In genomic region chr19:3766520-3766919, GRCh38 we compare ENCODE assay signal across 17 cellular contexts. TPM values are rescaled to one million over a fixed set of nuclear protein-coding genes. Genes with fewer than 3 reads are reported as not detected.
DNase-seq lines count a peak whose midpoint lies in the region; ATAC-seq and TF ChIP-seq lines count a peak whose summit lies in the region.
"Had no signal": no experiment of that assay in that cellular context is flagged by ENCODE, and none has a peak within 500 bp of the region (broad histone marks: within the 10 kb centered on the region; RNA-seq: fewer than 3 reads in every experiment).

No MANE protein-coding gene starts in this region.

- intact Hi-C loops in uterus (cut with DNase I; ENCODE audit: low total_unique reads): no loop called here
- intact Hi-C loops in CD8-positive, alpha-beta T cell (cut with DNase I, micrococcal nuclease): loop anchor here (10.0 kb wide), 3 partner anchors 732 to 982 kb away; partner anchors contain the start of genes SGTA (in 2 of the 2), THOP1 (in 2 of the 2) and DPP9 (in 1 of the 2)

- POLR2A ChIA-PET in activated CD4-positive, alpha-beta T cell treated with anti-CD3 and anti-CD28 coated beads, Interleukin-2, amount 10 ng/mL, durations not matched to agents 7 days and 5 days (lab: Charles Lee): no interaction called here
- POLR2A ChIA-PET in CD8-positive, alpha-beta T cell (lab: Charles Lee): no interaction called here

- H3K36me3 ChIP-seq in uterus: no peaks in the 10 kb centered on the region
- H3K36me3 ChIP-seq in CD8-positive, alpha-beta T cell (ENCODE audit: insufficient read depth, low read length): peaks cover 25% of the 10 kb centered on the region

- H3K4me1 Mint-ChIP-seq in activated CD4-positive, alpha-beta T cell treated with anti-CD3 and anti-CD28 coated beads, Interleukin-2, amount 10 ng/mL, durations not matched to agents 7 days and 5 days: peaks cover 29% of the 10 kb centered on the region
- peaks cover 28% of the 10 kb centered on the region for H3K4me1 Mint-ChIP-seq in activated naive CD4-positive, alpha-beta T cell treated with anti-CD3 and anti-CD28 coated beads, Interleukin-2, amount 10 ng/mL, durations not matched to agents 7 days and 5 days
- peaks cover 22% of the 10 kb centered on the region for H3K4me1 Mint-ChIP-seq in CD8-positive, alpha-beta T cell (ENCODE audit: low read depth)

- ATAC-seq in CD8-positive, alpha-beta T cell: no peak
- ATAC-seq: HCT116 had no signal

- H3K27me3 ChIP-seq in uterus: no peaks in the 10 kb centered on the region
- no peaks in the 10 kb centered on the region for H3K27me3 ChIP-seq in CD8-positive, alpha-beta T cell (ENCODE audit: insufficient read depth, low read length)

- no peak for TF ChIP-seq CTCF in uterus (IDR thresholded peaks at IDR 0.05)
- TF ChIP-seq CTCF in CD8-positive, alpha-beta T cell (IDR thresholded peaks at IDR 0.05): no peak

- H3K4me3 ChIP-seq in uterus: no peak overlapping the region
- H3K4me3 ChIP-seq in CD8-positive, alpha-beta T cell (ENCODE audit: low read depth, low read length): no peak overlapping the region

- H3K27ac ChIP-seq in uterus: no peak overlapping the region
- no peak overlapping the region for H3K27ac ChIP-seq in CD8-positive, alpha-beta T cell (ENCODE audit: low read depth, low read length)

- peaks cover 23% of the 10 kb centered on the region for H3K36me3 Mint-ChIP-seq in activated CD4-positive, alpha-beta T cell treated with anti-CD3 and anti-CD28 coated beads, Interleukin-2, amount 10 ng/mL, durations not matched to agents 7 days and 5 days (ENCODE audit: low read depth)
- H3K36me3 Mint-ChIP-seq in activated naive CD4-positive, alpha-beta T cell treated with anti-CD3 and anti-CD28 coated beads, Interleukin-2, amount 10 ng/mL, durations not matched to agents 7 days and 5 days: peaks cover 21% of the 10 kb centered on the region
- peaks cover 36% of the 10 kb centered on the region for H3K36me3 Mint-ChIP-seq in CD8-positive, alpha-beta T cell

- peak; percentile 38 for DNase-seq in activated CD4-positive, alpha-beta T cell treated with anti-CD3 and anti-CD28 coated beads, Interleukin-2, amount 10 ng/mL, durations not matched to agents 7 days and 5 days
- DNase-seq in activated CD4-positive, alpha-beta T cell treated with anti-CD3 and anti-CD28 coated beads, Interleukin-2, amount 50 U/mL, for 4 hours: no peak
- DNase-seq in activated naive CD4-positive, alpha-beta T cell treated with anti-CD3 and anti-CD28 coated beads, Interleukin-2, amount 10 ng/mL, durations not matched to agents 7 days and 5 days: peak; percentile 45
- peak; percentile 38 for DNase-seq in stimulated activated CD8-positive, alpha-beta memory T cell treated with anti-CD3 and anti-CD28 coated beads, Interleukin-4, amount 100 ng/mL, for 48 hours
- DNase-seq in uterus: no peak
- no peak for DNase-seq in CD8-positive, alpha-beta T cell
- DNase-seq: amniotic stem cell; Caco-2; immature natural killer cell; mammary epithelial cell; NCI-H146; NCI-H345; stimulated activated CD4-positive, alpha-beta T cell treated with anti-CD3 and anti-CD28 coated beads, Interleukin-4, amount 100 ng/mL, for 24 hours had no signal

- CTCF ChIA-PET in activated CD4-positive, alpha-beta T cell treated with anti-CD3 and anti-CD28 coated beads, Interleukin-2, amount 10 ng/mL, durations not matched to agents 7 days and 5 days (lab: Charles Lee): interaction anchor here (2.1 kb wide), 1 partner anchor 55 kb away, joined by 5 read pairs; no protein-coding TSS in a partner anchor
- CTCF ChIA-PET in activated naive CD4-positive, alpha-beta T cell treated with anti-CD3 and anti-CD28 coated beads, Interleukin-2, amount 10 ng/mL, durations not matched to agents 7 days and 5 days (lab: Charles Lee): no interaction called here
- CTCF ChIA-PET in CD8-positive, alpha-beta T cell (lab: Charles Lee): interaction anchor here (5.8 kb wide), 1 partner anchor 55 kb away, joined by 35 read pairs; no protein-coding TSS in a partner anchor

- peak overlapping the region; percentile 55 for H3K4me3 Mint-ChIP-seq in activated CD4-positive, alpha-beta T cell treated with anti-CD3 and anti-CD28 coated beads, Interleukin-2, amount 10 ng/mL, durations not matched to agents 7 days and 5 days
- peak overlapping the region; percentile 67 for H3K4me3 Mint-ChIP-seq in activated naive CD4-positive, alpha-beta T cell treated with anti-CD3 and anti-CD28 coated beads, Interleukin-2, amount 10 ng/mL, durations not matched to agents 7 days and 5 days
- H3K4me3 Mint-ChIP-seq in CD8-positive, alpha-beta T cell: no peak overlapping the region
- H3K4me3 Mint-ChIP-seq: immature natural killer cell had no signal

- no peaks in the 10 kb centered on the region for H3K9me3 Mint-ChIP-seq in activated CD4-positive, alpha-beta T cell treated with anti-CD3 and anti-CD28 coated beads, Interleukin-2, amount 10 ng/mL, durations not matched to agents 7 days and 5 days
- H3K9me3 Mint-ChIP-seq in activated naive CD4-positive, alpha-beta T cell treated with anti-CD3 and anti-CD28 coated beads, Interleukin-2, amount 10 ng/mL, durations not matched to agents 7 days and 5 days: no peaks in the 10 kb centered on the region
- H3K9me3 Mint-ChIP-seq in CD8-positive, alpha-beta T cell: no peaks in the 10 kb centered on the region

- H3K9me3 ChIP-seq in uterus: no peaks in the 10 kb centered on the region
- no peaks in the 10 kb centered on the region for H3K9me3 ChIP-seq in CD8-positive, alpha-beta T cell (ENCODE audit: low read length)
- H3K9me3 ChIP-seq: Caco-2 had no signal

- H3K27me3 Mint-ChIP-seq in activated CD4-positive, alpha-beta T cell treated with anti-CD3 and anti-CD28 coated beads, Interleukin-2, amount 10 ng/mL, durations not matched to agents 7 days and 5 days: no peaks in the 10 kb centered on the region
- peaks cover 6% of the 10 kb centered on the region for H3K27me3 Mint-ChIP-seq in activated naive CD4-positive, alpha-beta T cell treated with anti-CD3 and anti-CD28 coated beads, Interleukin-2, amount 10 ng/mL, durations not matched to agents 7 days and 5 days
- H3K27me3 Mint-ChIP-seq in CD8-positive, alpha-beta T cell (ENCODE audit: low read depth): no peaks in the 10 kb centered on the region

- peak overlapping the region; percentile 87 for H3K27ac Mint-ChIP-seq in activated CD4-positive, alpha-beta T cell treated with anti-CD3 and anti-CD28 coated beads, Interleukin-2, amount 10 ng/mL, durations not matched to agents 7 days and 5 days
- H3K27ac Mint-ChIP-seq in activated naive CD4-positive, alpha-beta T cell treated with anti-CD3 and anti-CD28 coated beads, Interleukin-2, amount 10 ng/mL, durations not matched to agents 7 days and 5 days: peak overlapping the region; percentile 85
- H3K27ac Mint-ChIP-seq in CD8-positive, alpha-beta T cell: no peak overlapping the region

- TF ChIP-seq POLR2A in uterus (IDR thresholded peaks at IDR 0.05): no peak

- H3K4me1 ChIP-seq in uterus: no peaks in the 10 kb centered on the region
- H3K4me1 ChIP-seq in CD8-positive, alpha-beta T cell (ENCODE audit: insufficient read depth, low read length): peaks cover 19% of the 10 kb centered on the region

RNA-seq across cellular contexts. Expression of gene MRPL54, which starts 4.0 kb away (rescaled TPM):
- 10 to 100 TPM; 78.4 to 81.3 TPM for total RNA-seq in activated CD4-positive, alpha-beta T cell treated with anti-CD3 and anti-CD28 coated beads, Interleukin-2, amount 10 ng/mL, durations not matched to agents 7 days and 5 days
- total RNA-seq in uterus: 100 to 1,000 TPM in 1 of 4 donors, 10 to 100 TPM in 3; 14.4 to 196 (median 40.0) TPM
- 10 to 100 TPM; 72.5 to 78.0 TPM for total RNA-seq in CD8-positive, alpha-beta T cell

RNA-seq across cellular contexts. Expression of gene APBA3, which starts 5.0 kb away (rescaled TPM):
- 10 to 100 TPM; 45.8 to 46.2 TPM for total RNA-seq in activated CD4-positive, alpha-beta T cell treated with anti-CD3 and anti-CD28 coated beads, Interleukin-2, amount 10 ng/mL, durations not matched to agents 7 days and 5 days
- total RNA-seq in uterus: 10 to 100 TPM; 14.1 to 52.6 (median 27.4) TPM
- 10 to 100 TPM; 48.8 to 51.6 TPM for total RNA-seq in CD8-positive, alpha-beta T cell

RNA-seq across cellular contexts. Expression of gene RAX2, which starts 5.5 kb away (rescaled TPM):
- not detected for total RNA-seq in activated CD4-positive, alpha-beta T cell treated with anti-CD3 and anti-CD28 coated beads, Interleukin-2, amount 10 ng/mL, durations not matched to agents 7 days and 5 days
- total RNA-seq in uterus: 1 to 10 TPM in 1 of 4 donors, under 1 TPM in 1, not detected in 2; 0.14 to 4.3 TPM
- total RNA-seq in CD8-positive, alpha-beta T cell: not detected
- total RNA-seq: A673; activated CD8-positive, alpha-beta memory T cell treated with anti-CD3 and anti-CD28 coated beads for 36 hours; Caco-2; mammary epithelial cell; osteoblast had no signal

RNA-seq across cellular contexts. Expression of gene MATK, which starts 19.7 kb away (rescaled TPM):
- 10 to 100 TPM; 14.8 to 18.3 TPM for total RNA-seq in activated CD4-positive, alpha-beta T cell treated with anti-CD3 and anti-CD28 coated beads, Interleukin-2, amount 10 ng/mL, durations not matched to agents 7 days and 5 days
- total RNA-seq in uterus: 10 to 100 TPM in 1 of 4 donors, 1 to 10 TPM in 2, not detected in 1; 1.0 to 11.2 (median 1.5) TPM
- total RNA-seq in CD8-positive, alpha-beta T cell: 10 to 100 TPM; 38.1 to 40.0 TPM
- total RNA-seq: mammary epithelial cell, osteoblast had no signal

RNA-seq across cellular contexts. Expression of gene TJP3, which starts 58.3 kb away (rescaled TPM):
- total RNA-seq in activated CD4-positive, alpha-beta T cell treated with anti-CD3 and anti-CD28 coated beads, Interleukin-2, amount 10 ng/mL, durations not matched to agents 7 days and 5 days: 1 to 10 TPM; 2.7 to 3.5 TPM
- total RNA-seq in uterus: 1 to 10 TPM in 3 of 4 donors, under 1 TPM in 1; 0.37 to 7.4 (median 3.9) TPM
- total RNA-seq in CD8-positive, alpha-beta T cell: 1 to 10 TPM; 3.4 to 4.6 TPM
- total RNA-seq: A673, osteoblast had no signal

Comparison
In these comparisons a context has a peak if more than half of its experiments do, and no peak if none do; other contexts are left out.
1. DNase-seq: peak in activated CD4-positive, alpha-beta T cell treated with anti-CD3 and anti-CD28 coated beads, Interleukin-2, amount 10 ng/mL, durations not matched to agents 7 days and 5 days (single experiment), activated naive CD4-positive, alpha-beta T cell treated with anti-CD3 and anti-CD28 coated beads, Interleukin-2, amount 10 ng/mL, durations not matched to agents 7 days and 5 days (single experiment) and stimulated activated CD8-positive, alpha-beta memory T cell treated with anti-CD3 and anti-CD28 coated beads, Interleukin-4, amount 100 ng/mL, for 48 hours (single experiment); none in activated CD4-positive, alpha-beta T cell treated with anti-CD3 and anti-CD28 coated beads, Interleukin-2, amount 50 U/mL, for 4 hours (0 of 2), uterus (0 of 2) and CD8-positive, alpha-beta T cell (0 of 7).